Comparison of ENCODE assay signal across 16 cellular contexts in genomic region chr16:87246269-87247065, GRCh38.
DNase-seq lines count a peak whose midpoint lies in the region; ATAC-seq, FAIRE-seq and TF ChIP-seq lines count a peak whose summit lies in the region.
"Had no signal": no experiment of that assay in that cellular context is flagged by ENCODE, and none has a peak within 500 bp of the region (broad histone marks: within the 10 kb centered on the region; RNA-seq: fewer than 3 reads in every experiment).

No MANE protein-coding gene starts in this region.

- TF ChIP-seq CTCF in chondrocyte (IDR thresholded peaks at IDR 0.05), result no peak

- no peak for FAIRE-seq in GM12891 (lab: Jason Lieb, UNC)
- FAIRE-seq: RCC 7860 had no signal

- peaks cover 34% of the 10 kb centered on the region for H3K4me1 Mint-ChIP-seq in chondrocyte (ENCODE audit: low read depth)

- intact Hi-C loops in sciatic nerve (cut with DNase I), result no loop called here

- TF ChIP-seq POLR2A in GM12891 (IDR thresholded peaks at IDR 0.05; ENCODE audit: low read depth, low read length), result no peak

- H3K27ac Mint-ChIP-seq in chondrocyte (ENCODE audit: unreplicated experiment), result peak overlapping the region; percentile 54

- no peak overlapping the region for H3K4me3 Mint-ChIP-seq in chondrocyte (ENCODE audit: unreplicated experiment)

- peaks cover 2% of the 10 kb centered on the region for H3K36me3 Mint-ChIP-seq in chondrocyte (ENCODE audit: low read depth)

- no peaks in the 10 kb centered on the region for H3K9me3 Mint-ChIP-seq in chondrocyte (ENCODE audit: low read depth)

- DNase-seq in DMS153 (lab: John Stamatoyannopoulos, UW) (peak; percentile 10), DMS153 treated with DMSO at 0.1 percent for 48 hours (lab: John Stamatoyannopoulos, UW; ENCODE audit: unreplicated experiment) (no peak), NCI-H146 (lab: John Stamatoyannopoulos, UW) (peak; percentile 71), chondrocyte (ENCODE audit: low spot score) (no peak), sciatic nerve (ENCODE audit: low spot score) (peak; percentile 39), GM12891 (ENCODE audit: insufficient read length, low spot score) (no peak)
- no peak for DNase-seq in stimulated activated CD4-positive, alpha-beta T cell treated with anti-CD3 and anti-CD28 coated beads, Interleukin-2, amount 100 ng/mL, for 24 hours
- DNase-seq: AML-193, DND-41, GM23248, NCI-H1694 treated with DMSO at 0.1 percent for 48 hours, NCI-H524 treated with DMSO at 0.1 percent for 48 hours had no signal

- ATAC-seq in sciatic nerve, result no peak
- no peak for ATAC-seq in HG02870 (IDR thresholded peaks at IDR 0.05; ENCODE audit: unreplicated experiment)
- ATAC-seq: HCT116, Right ventricle myocardium inferior had no signal

- H3K27me3 Mint-ChIP-seq in chondrocyte (ENCODE audit: low read depth), result no peaks in the 10 kb centered on the region

TF ChIP-seq in GM12891, 5 proteins besides CTCF, POLR2A, EP300 and RAD21:
- TF ChIP-seq TAF1 (IDR thresholded peaks at IDR 0.05; ENCODE audit: low read depth, low read length), result no peak

Comparison
In these comparisons a context has a peak if more than half of its experiments do, and no peak if none do; other contexts are left out.
1. DNase-seq: peak in DMS153 (single experiment), NCI-H146 (single experiment) and sciatic nerve (single experiment); none in DMS153 treated with DMSO at 0.1 percent for 48 hours (single experiment), chondrocyte (single experiment), GM12891 (single experiment) and stimulated activated CD4-positive, alpha-beta T cell treated with anti-CD3 and anti-CD28 coated beads, Interleukin-2, amount 100 ng/mL, for 24 hours (0 of 2).